13 cellular contexts compared by ENCODE assay signal in the genomic region with DNA sequence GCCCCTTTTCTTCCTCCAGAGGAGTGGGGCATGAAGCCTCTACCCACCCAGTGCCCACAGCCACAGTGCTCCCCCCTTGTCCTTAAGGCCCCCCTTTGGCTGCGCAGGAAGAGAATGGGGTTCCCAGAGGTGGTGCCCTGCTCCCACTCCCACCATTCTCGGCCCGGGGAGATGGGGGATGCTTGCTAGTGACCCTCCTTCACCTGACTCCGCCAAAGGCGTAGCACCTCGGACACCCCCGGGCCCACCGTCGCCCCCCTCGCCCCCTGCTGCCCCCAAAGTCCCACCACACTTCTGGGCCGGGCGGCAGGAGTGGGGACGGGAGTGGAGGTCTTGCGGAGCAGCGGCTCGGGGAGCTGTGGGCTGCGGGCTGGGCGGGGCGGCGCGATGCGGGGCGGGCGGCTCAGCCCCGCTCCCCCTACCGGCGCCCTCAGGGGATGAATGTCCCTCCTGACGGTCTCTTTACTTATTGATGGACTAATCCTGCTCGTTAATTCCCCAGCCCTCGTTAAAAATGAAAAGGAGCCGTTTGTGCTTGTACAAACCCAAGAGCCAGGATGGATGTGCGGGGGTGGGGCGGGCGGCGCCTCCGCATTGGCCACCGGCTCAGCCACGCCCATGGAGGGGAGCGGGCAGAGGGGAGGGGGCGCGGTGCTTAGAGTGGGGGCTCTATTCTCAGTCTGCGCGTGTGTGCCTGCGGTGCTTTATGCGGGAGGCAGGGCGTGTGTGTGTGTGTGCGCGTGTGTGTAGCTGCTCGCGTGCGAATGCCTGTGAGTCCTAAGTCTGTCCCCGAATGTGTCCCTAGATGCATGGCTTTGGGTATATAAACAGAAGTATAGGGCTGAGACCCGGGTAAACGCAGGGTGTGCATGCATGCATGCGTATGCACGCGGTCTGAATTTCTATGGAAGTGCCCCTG. TPM values are rescaled to one million over a fixed set of nuclear protein-coding genes. Genes with fewer than 3 reads are reported as not detected.
DNase-seq lines count a peak whose midpoint lies in the region; ATAC-seq, FAIRE-seq and TF ChIP-seq lines count a peak whose summit lies in the region.
"Had no signal": no experiment of that assay in that cellular context is flagged by ENCODE, and none has a peak within 500 bp of the region (broad histone marks: within the 10 kb centered on the region; RNA-seq: fewer than 3 reads in every experiment).

No MANE protein-coding gene starts in this region.

- no peak overlapping the region for H3K23ac ChIP-seq in mesendoderm (ENCODE audit: low read length)

- H2BK15ac ChIP-seq in mesendoderm (replicated peaks; ENCODE audit: low read depth): no peak overlapping the region

- no peaks in the 10 kb centered on the region for H3K36me3 ChIP-seq in bronchial epithelial cell (ENCODE audit: control insufficient read depth, insufficient read depth, low read length)
- H3K36me3 ChIP-seq in mesendoderm (ENCODE audit: control insufficient read depth, insufficient read depth, low read length): no peaks in the 10 kb centered on the region
- H3K36me3 ChIP-seq: sigmoid colon, SJSA1 had no signal

- H3K9ac ChIP-seq in mesendoderm (ENCODE audit: low read length): no peak overlapping the region

- peak overlapping the region; percentile 3 for H3K4me2 ChIP-seq in mesendoderm (ENCODE audit: low read length)

- no peaks in the 10 kb centered on the region for H3K79me1 ChIP-seq in mesendoderm (ENCODE audit: low read length)

- DNase-seq in D721Med (ENCODE audit: insufficient read length, low spot score): peak; percentile 85
- DNase-seq in NCI-H1105 treated with DMSO at 0.1 percent for 48 hours (lab: John Stamatoyannopoulos, UW): peak; percentile 68
- no peak for DNase-seq in bronchial epithelial cell (ENCODE audit: low read depth)
- no peak for DNase-seq in mesendoderm
- no peak for DNase-seq in NCI-H1092 treated with DMSO at 0.1 percent for 48 hours (lab: John Stamatoyannopoulos, UW)
- DNase-seq in stimulated activated naive CD4-positive, alpha-beta T cell (lab: John Stamatoyannopoulos, UW): no peak
- DNase-seq: kidney glomerular epithelial cell; sigmoid colon; stimulated activated CD8-positive, alpha-beta memory T cell treated with anti-CD3 and anti-CD28 coated beads, Interleukin-4, amount 100 ng/mL, for 48 hours had no signal

- no peaks in the 10 kb centered on the region for H3K79me2 ChIP-seq in mesendoderm (ENCODE audit: control insufficient read depth, insufficient read depth, low read length)

- no peak overlapping the region for H2BK5ac ChIP-seq in mesendoderm (ENCODE audit: low read length)

- H4K8ac ChIP-seq in mesendoderm (ENCODE audit: low read depth, low read length): no peak overlapping the region

- no peak overlapping the region for H3K56ac ChIP-seq in mesendoderm (ENCODE audit: low read length)

- no peak overlapping the region for H2AK5ac ChIP-seq in mesendoderm (ENCODE audit: low read length)

- H4K5ac ChIP-seq in mesendoderm (ENCODE audit: low read length): no peak overlapping the region

- no peak overlapping the region for H2BK120ac ChIP-seq in mesendoderm (ENCODE audit: low read depth, low read length)

- no peaks in the 10 kb centered on the region for H3K4me1 ChIP-seq in mesendoderm (ENCODE audit: control insufficient read depth, low read depth, low read length)

- H3K27me3 ChIP-seq in bronchial epithelial cell (ENCODE audit: control insufficient read depth, insufficient read depth, low read length) (peaks cover 17% of the 10 kb centered on the region), mesendoderm (ENCODE audit: insufficient read depth, low read length, poor library complexity) (no peaks in the 10 kb centered on the region)

- ATAC-seq in GM21515 (IDR thresholded peaks at IDR 0.05; ENCODE audit: unreplicated experiment) (no peak), HG03565 (IDR thresholded peaks at IDR 0.05; ENCODE audit: unreplicated experiment) (no peak)

- H3K4me3 ChIP-seq in bronchial epithelial cell (ENCODE audit: low read depth, low read length) (no peak overlapping the region), mesendoderm (ENCODE audit: low read length) (no peak overlapping the region)
- H3K4me3 ChIP-seq: sigmoid colon, SJSA1 had no signal

- no peak overlapping the region for H3K4ac ChIP-seq in mesendoderm (ENCODE audit: low read depth, low read length)

- FAIRE-seq in D721Med (lab: Jason Lieb, UNC) (no peak), bronchial epithelial cell (lab: Jason Lieb, UNC) (no peak)

- TF ChIP-seq CTCF in D721Med (IDR thresholded peaks at IDR 0.05; ENCODE audit: insufficient read depth, missing control alignments) (peak; percentile 15), bronchial epithelial cell (IDR thresholded peaks at IDR 0.05; ENCODE audit: insufficient read depth, low read length, severe bottlenecking) (peak; percentile 25)

- no peak overlapping the region for H3K18ac ChIP-seq in mesendoderm (ENCODE audit: low read length)

- H3K27ac ChIP-seq in mesendoderm (ENCODE audit: low read depth, low read length): no peak overlapping the region
- H3K27ac ChIP-seq: sigmoid colon, SJSA1 had no signal

- WGBS in mesendoderm (ENCODE audit: extremely low coverage, insufficient coverage, low lambda C conversion rate): no CpG with 5 or more reads among the region's 57 CpGs

RNA-seq across cellular contexts. Expression of gene SYT7, which starts 25.6 kb away (rescaled TPM):
- total RNA-seq in bronchial epithelial cell: 21.1 and 34.4 TPM in 2 replicates
- 5.0 TPM for polyA plus RNA-seq in mesendoderm (2013, experiment 1 of 2)
- 4.8 TPM for polyA plus RNA-seq in mesendoderm (2013, experiment 2 of 2)
- total RNA-seq: SJSA1 had no signal

RNA-seq across cellular contexts. Expression of gene LRRC10B, which starts 46.8 kb away (rescaled TPM):
- total RNA-seq in bronchial epithelial cell: under 0.01 TPM in 1 of 2 replicates, not detected in the other
- 0.20 TPM for polyA plus RNA-seq in mesendoderm (2013, experiment 1 of 2)
- 0.29 TPM for polyA plus RNA-seq in mesendoderm (2013, experiment 2 of 2)
- total RNA-seq: LHCN-M2, SJSA1 had no signal

Comparison
In these comparisons a context has a peak if more than half of its experiments do, and no peak if none do; other contexts are left out.
1. DNase-seq: peak in D721Med (single experiment) and NCI-H1105 treated with DMSO at 0.1 percent for 48 hours (single experiment); none in bronchial epithelial cell (single experiment), mesendoderm (single experiment), NCI-H1092 treated with DMSO at 0.1 percent for 48 hours (single experiment) and stimulated activated naive CD4-positive, alpha-beta T cell (0 of 6).